In genomic region chr3:170410428-170411029, GRCh38 we compare ENCODE assay signal across 8 cellular contexts. TPM values are rescaled to one million over a fixed set of nuclear protein-coding genes. Genes with fewer than 3 reads are reported as not detected.
DNase-seq lines count a peak whose midpoint lies in the region; ATAC-seq and TF ChIP-seq lines count a peak whose summit lies in the region.

No MANE protein-coding gene starts in this region.

- H3K4me1 ChIP-seq in HAP-1: peaks cover 6% of the 10 kb centered on the region

- H3K36me3 ChIP-seq in HAP-1 (replicated peaks): no peaks in the 10 kb centered on the region

- DNase-seq in AG09309 (ENCODE audit: low read depth) (peak; percentile 7), HAP-1 (ENCODE audit: low spot score in 2 of 2) (peak; percentile 20 to 37), RPMI7951 (ENCODE audit: low read depth) (peak; percentile 49), germinal center (ENCODE audit: low spot score) (peak; percentile 24), mesenteric fat pad (ENCODE audit: low spot score) (no peak), ureter (ENCODE audit: low spot score) (no peak), retina (no peak)

- ATAC-seq in GM18873 (IDR thresholded peaks at IDR 0.05; ENCODE audit: low FRiP score, unreplicated experiment): no peak

- in situ Hi-C loops in HAP-1 (cut with MboI; ENCODE audit: low sequenced_read_pairs): loop anchor here (10.0 to 25.0 kb wide), 2 partner anchors 277 to 404 kb away; no protein-coding TSS in a partner anchor

- H3K4me3 ChIP-seq in AG09309 (ENCODE audit: control insufficient read depth, low read depth, low read length) (no peak overlapping the region), HAP-1 (no peak overlapping the region)

- H3K27me3 ChIP-seq in HAP-1 (ENCODE audit: low read depth): no peaks in the 10 kb centered on the region

- no peaks in the 10 kb centered on the region for H3K9me3 ChIP-seq in HAP-1

- peak; percentile 60 for TF ChIP-seq CTCF in AG09309 (IDR thresholded peaks at IDR 0.05; ENCODE audit: control insufficient read depth, insufficient read depth, low read depth, low read length, missing control alignments)

RNA-seq across cellular contexts. Expression of gene CLDN11, which starts 8.1 kb away (rescaled TPM):
- 32.3 and 34.4 TPM in 2 replicates for total RNA-seq in RPMI7951 (2014; rRNA removed; shearing (Covaris generic))
- 61.1 TPM for total RNA-seq in mesenteric fat pad
- 10.6 TPM for total RNA-seq in ureter

RNA-seq across cellular contexts. Expression of gene SKIL, which starts 53.0 kb away (rescaled TPM):
- 41.9 and 53.1 TPM in 2 replicates for total RNA-seq in RPMI7951 (2014; rRNA removed; shearing (Covaris generic))
- 55.8 TPM for total RNA-seq in mesenteric fat pad
- total RNA-seq in ureter: 51.9 TPM

Comparison
In these comparisons a context has a peak if more than half of its experiments do, and no peak if none do; other contexts are left out.
1. DNase-seq: peak in AG09309 (single experiment), HAP-1 (2 of 2), RPMI7951 (single experiment) and germinal center (single experiment); none in mesenteric fat pad (single experiment), ureter (single experiment) and retina (single experiment).